In the genomic region with DNA sequence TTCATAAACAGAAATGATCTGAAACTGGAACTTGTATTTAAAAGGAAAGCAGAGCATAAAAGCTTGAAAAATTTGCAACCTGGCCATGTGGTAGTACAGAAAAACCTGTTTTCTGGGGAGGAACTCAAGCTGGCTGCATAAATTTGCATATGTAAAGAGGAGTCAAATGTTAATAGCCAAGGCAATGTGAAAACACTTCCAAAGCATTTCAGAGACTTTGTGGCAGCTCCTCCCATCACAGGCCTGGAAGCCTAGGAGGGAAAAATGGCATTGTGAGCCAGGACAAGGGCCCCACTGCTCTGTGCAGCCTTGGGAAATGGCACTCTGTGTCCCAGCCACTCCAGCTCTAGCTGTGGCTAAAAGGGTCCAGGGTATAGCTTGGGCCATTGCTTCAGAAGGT, we compare ENCODE assay signal across 16 cellular contexts.
DNase-seq lines count a peak whose midpoint lies in the region; ATAC-seq and TF ChIP-seq lines count a peak whose summit lies in the region.
"Had no signal": no experiment of that assay in that cellular context is flagged by ENCODE, and none has a peak within 500 bp of the region (broad histone marks: within the 10 kb centered on the region; RNA-seq: fewer than 3 reads in every experiment).

No MANE protein-coding gene starts in this region.

- no peak overlapping the region for H3K27ac ChIP-seq in GM23338 (ENCODE audit: low read depth)
- H3K27ac ChIP-seq in HUES48 (ENCODE audit: low read depth, low read length): no peak overlapping the region
- no peak overlapping the region for H3K27ac ChIP-seq in endodermal cell (ENCODE audit: low read depth, low read length)
- H3K27ac ChIP-seq: 22Rv1, BLaER1, C4-2B had no signal

- H3K4me1 ChIP-seq in GM23338 (ENCODE audit: insufficient read depth): no peaks in the 10 kb centered on the region
- H3K4me1 ChIP-seq in HUES48 (ENCODE audit: control insufficient read depth, insufficient read depth, low read length): 0 out of 2 replicates have a peak, but pooled peaks cover 6% of the 10 kb centered on the region
- no peaks in the 10 kb centered on the region for H3K4me1 ChIP-seq in endodermal cell (ENCODE audit: control insufficient read depth, insufficient read depth, low read length)
- H3K4me1 ChIP-seq: BLaER1, Caco-2, HAP-1 had no signal

- H3K4me3 ChIP-seq in GM23338 (no peak overlapping the region), HUES48 (ENCODE audit: low read depth, low read length) (0 out of 2 replicates have a peak overlapping the region, but pooled peaks have one; percentile 21), endodermal cell (ENCODE audit: low read length) (no peak overlapping the region)
- H3K4me3 ChIP-seq: BLaER1, HAP-1 had no signal

- H3K36me3 Mint-ChIP-seq in GM23338 (ENCODE audit: low read depth) (peaks cover 21% of the 10 kb centered on the region; the same call in 2 of the 3 replicates), endodermal cell (ENCODE audit: low read depth) (peaks cover 1% of the 10 kb centered on the region)
- H3K36me3 Mint-ChIP-seq: CD4-positive, CD25-positive, alpha-beta regulatory T cell; CD8-positive, alpha-beta T cell had no signal

- H3K27me3 ChIP-seq in GM23338 (ENCODE audit: insufficient read depth): no peaks in the 10 kb centered on the region
- no peaks in the 10 kb centered on the region for H3K27me3 ChIP-seq in HUES48 (ENCODE audit: control insufficient read depth, insufficient read depth, low read length)
- H3K27me3 ChIP-seq in endodermal cell (ENCODE audit: control insufficient read depth, insufficient read depth, low read length, poor library complexity, severe bottlenecking): no peaks in the 10 kb centered on the region

- H3K27me3 Mint-ChIP-seq in GM23338 (ENCODE audit: insufficient read depth, low read depth, poor library complexity) (no peaks in the 10 kb centered on the region), endodermal cell (ENCODE audit: insufficient read depth) (no peaks in the 10 kb centered on the region)
- H3K27me3 Mint-ChIP-seq: B cell; CD4-positive, CD25-positive, alpha-beta regulatory T cell had no signal

- no peak for TF ChIP-seq CTCF in GM23338 (conservative IDR thresholded peaks at IDR 0.05; ENCODE audit: low read depth in 2 of 2)
- no peak for TF ChIP-seq CTCF in endodermal cell (conservative IDR thresholded peaks at IDR 0.05)

- H3K9ac ChIP-seq in HUES48 (ENCODE audit: low read depth, low read length): no peak overlapping the region
- H3K9ac ChIP-seq in endodermal cell (ENCODE audit: extremely low read depth, low read length, poor library complexity, severe bottlenecking): no peak overlapping the region
- H3K9ac ChIP-seq: BLaER1 had no signal

- H3K9me3 Mint-ChIP-seq in GM23338 (peaks cover 28% of the 10 kb centered on the region), endodermal cell (peaks cover 23% of the 10 kb centered on the region)

- ATAC-seq in GM23338: no peak
- ATAC-seq: CD8-positive, alpha-beta T cell had no signal

- H3K4me2 ChIP-seq in GM23338: no peak overlapping the region
- H3K4me2 ChIP-seq: BLaER1 had no signal

- no peaks in the 10 kb centered on the region for H3F3A ChIP-seq in GM23338 (replicated peaks; ENCODE audit: low read depth)

- no peak overlapping the region for H2AFZ ChIP-seq in GM23338

- H3K4me3 Mint-ChIP-seq in GM23338 (no peak overlapping the region), endodermal cell (no peak overlapping the region)
- H3K4me3 Mint-ChIP-seq: B cell; CD4-positive, CD25-positive, alpha-beta regulatory T cell; CD8-positive, alpha-beta T cell had no signal

- H3K27ac Mint-ChIP-seq in GM23338 (no peak overlapping the region), endodermal cell (no peak overlapping the region)
- H3K27ac Mint-ChIP-seq: B cell; CD4-positive, CD25-positive, alpha-beta regulatory T cell; CD8-positive, alpha-beta T cell had no signal

- H3K9me2 ChIP-seq in GM23338 (ENCODE audit: insufficient read depth): no peaks in the 10 kb centered on the region

- DNase-seq in GM23338 (ENCODE audit: low spot score) (peak; percentile 50), endodermal cell (peak; percentile 46), foreskin melanocyte (no peak), NCI-H226 (no peak)
- no peak for DNase-seq in activated CD4-positive, alpha-beta T cell treated with anti-CD3 and anti-CD28 coated beads, Interleukin-2, amount 50 U/mL, for 1 hour
- DNase-seq: Caco-2; CD4-positive, CD25-positive, alpha-beta regulatory T cell; CD8-positive, alpha-beta T cell; DMS153; DND-41 had no signal

- peaks cover 18% of the 10 kb centered on the region for H3K9me3 ChIP-seq in HUES48 (ENCODE audit: control insufficient read depth, insufficient read depth, low read length)
- no peaks in the 10 kb centered on the region for H3K9me3 ChIP-seq in endodermal cell (ENCODE audit: control insufficient read depth, low read length)
- H3K9me3 ChIP-seq: Caco-2, HAP-1 had no signal

- no peaks in the 10 kb centered on the region for H3K79me2 ChIP-seq in GM23338 (replicated peaks; ENCODE audit: insufficient read depth)

- no peaks in the 10 kb centered on the region for H4K20me1 ChIP-seq in GM23338 (replicated peaks; ENCODE audit: insufficient read depth)
- H4K20me1 ChIP-seq: BLaER1 had no signal

- H3K4me1 Mint-ChIP-seq in GM23338: peaks cover 2% of the 10 kb centered on the region; the same call in 1 of the 3 replicates
- no peaks in the 10 kb centered on the region for H3K4me1 Mint-ChIP-seq in endodermal cell
- H3K4me1 Mint-ChIP-seq: B cell; CD4-positive, CD25-positive, alpha-beta regulatory T cell had no signal

- no peaks in the 10 kb centered on the region; the same call in 1 of the 2 replicates for H3K36me3 ChIP-seq in GM23338 (ENCODE audit: insufficient read depth)
- no peaks in the 10 kb centered on the region for H3K36me3 ChIP-seq in HUES48 (ENCODE audit: control insufficient read depth, insufficient read depth, low read length)
- no peaks in the 10 kb centered on the region for H3K36me3 ChIP-seq in endodermal cell (ENCODE audit: control insufficient read depth, insufficient read depth, low read length)
- H3K36me3 ChIP-seq: BLaER1, HAP-1 had no signal

TF ChIP-seq in GM23338, 12 proteins besides CTCF, POLR2A, EP300 and RAD21 (continues in another document):
- TF ChIP-seq POLR2AphosphoS5 (IDR thresholded peaks at IDR 0.05; ENCODE audit: low read depth) (no peak), ZNF114 (CRISPR knock-in tag; IDR thresholded peaks at IDR 0.05) (no peak), REST (IDR thresholded peaks at IDR 0.05; ENCODE audit: unreplicated experiment) (no peak), CREB1 (CRISPR knock-in tag; IDR thresholded peaks at IDR 0.05; ENCODE audit: low read depth) (no peak)

Comparison
In these comparisons a context has a peak if more than half of its experiments do, and no peak if none do; other contexts are left out.
1. DNase-seq: peak in GM23338 (single experiment) and endodermal cell (single experiment); none in activated CD4-positive, alpha-beta T cell treated with anti-CD3 and anti-CD28 coated beads, Interleukin-2, amount 50 U/mL, for 1 hour (single experiment), foreskin melanocyte (single experiment) and NCI-H226 (single experiment).